15 cellular contexts compared by ENCODE assay signal in genomic region chrX:35016051-35016450, GRCh38.
DNase-seq lines count a peak whose midpoint lies in the region; ATAC-seq lines count a peak whose summit lies in the region.
"Had no signal": no experiment of that assay in that cellular context is flagged by ENCODE, and none has a peak within 500 bp of the region (broad histone marks: within the 10 kb centered on the region; RNA-seq: fewer than 3 reads in every experiment).

No MANE protein-coding gene starts in this region.

- ATAC-seq in GM19395 (IDR thresholded peaks at IDR 0.05; ENCODE audit: unreplicated experiment), result no peak
- ATAC-seq: GM12878, K562 had no signal

- DNase-seq in EH (ENCODE audit: low read depth), result peak; percentile 34
- peak; percentile 25 for DNase-seq in RPMI7951 (ENCODE audit: low read depth)
- DNase-seq in iris pigment epithelial cell (ENCODE audit: low read depth), result peak; percentile 5
- peak; percentile 78 for DNase-seq in renal cortical epithelial cell (ENCODE audit: low read depth)
- no peak for DNase-seq in activated naive CD4-positive, alpha-beta T cell treated with Interleukin-2 at 50 U/mL for 16 hours
- no peak for DNase-seq in NCI-H69 (lab: John Stamatoyannopoulos, UW)
- DNase-seq in anterior cingulate cortex (lab: John Stamatoyannopoulos, UW), result no peak
- DNase-seq: COR-L47, DMS153, NCI-H1048, NCI-H345, NCI-H526 treated with DMSO at 0.1 percent for 48 hours had no signal

Comparison
In these comparisons a context has a peak if more than half of its experiments do, and no peak if none do; other contexts are left out.
1. DNase-seq: peak in EH (single experiment), RPMI7951 (single experiment), iris pigment epithelial cell (single experiment) and renal cortical epithelial cell (single experiment); none in activated naive CD4-positive, alpha-beta T cell treated with Interleukin-2 at 50 U/mL for 16 hours (single experiment), NCI-H69 (single experiment) and anterior cingulate cortex (0 of 58).